Comparison of ENCODE assay signal across 28 cellular contexts in genomic region chr2:230706053-230706498, GRCh38. TPM values are rescaled to one million over a fixed set of nuclear protein-coding genes. Genes with fewer than 3 reads are reported as not detected.
DNase-seq lines count a peak whose midpoint lies in the region; TF ChIP-seq lines count a peak whose summit lies in the region.
"Had no signal": no experiment of that assay in that cellular context is flagged by ENCODE, and none has a peak within 500 bp of the region (broad histone marks: within the 10 kb centered on the region; RNA-seq: fewer than 3 reads in every experiment).

No MANE protein-coding gene starts in this region.

- H3K9me3 ChIP-seq in endodermal cell (ENCODE audit: control insufficient read depth, low read length) = no peaks in the 10 kb centered on the region
- H3K9me3 ChIP-seq: BE2C, Caco-2, prostate gland had no signal

- H3K27ac Mint-ChIP-seq in endodermal cell (no peak overlapping the region), osteocyte (ENCODE audit: unreplicated experiment) (no peak overlapping the region)
- H3K27ac Mint-ChIP-seq: effector memory CD8-positive, alpha-beta T cell; nephron; T-helper 17 cell had no signal

- H3K4me3 ChIP-seq in endodermal cell (ENCODE audit: low read length) = no peak overlapping the region
- H3K4me3 ChIP-seq: GM12878, prostate gland, skin epidermis had no signal

- no peaks in the 10 kb centered on the region for H3K4me1 Mint-ChIP-seq in endodermal cell
- no peaks in the 10 kb centered on the region for H3K4me1 Mint-ChIP-seq in osteocyte (ENCODE audit: unreplicated experiment)
- H3K4me1 Mint-ChIP-seq: nephron had no signal

- no peak overlapping the region for H3K27ac ChIP-seq in endodermal cell (ENCODE audit: low read depth, low read length)
- H3K27ac ChIP-seq in RWPE1 = no peak overlapping the region
- H3K27ac ChIP-seq: 22Rv1, prostate gland, skin epidermis had no signal

- no peaks in the 10 kb centered on the region for H3K27me3 ChIP-seq in endodermal cell (ENCODE audit: control insufficient read depth, insufficient read depth, low read length, poor library complexity, severe bottlenecking)
- H3K27me3 ChIP-seq: BE2C had no signal

- POLR2A ChIA-PET in RWPE1 (lab: Yijun Ruan, JAX; ENCODE audit: low non-redundant PET) = no interaction called here

- CTCF ChIA-PET in RWPE1 (lab: Yijun Ruan, JAX) = no interaction called here

- 91 to 94% methylated on average over 2 of the region's 2 CpGs for WGBS in endodermal cell (ENCODE audit: insufficient coverage in 1 of 2, insufficient read length in 1 of 2), 2 experiments

- H3K9ac ChIP-seq in endodermal cell (ENCODE audit: extremely low read depth, low read length, poor library complexity, severe bottlenecking) = no peak overlapping the region

- H3K27me3 Mint-ChIP-seq in endodermal cell (ENCODE audit: insufficient read depth) (peaks cover 6% of the 10 kb centered on the region), osteocyte (ENCODE audit: unreplicated experiment) (peaks cover 10% of the 10 kb centered on the region)
- H3K27me3 Mint-ChIP-seq: effector memory CD8-positive, alpha-beta T cell; T-helper 17 cell had no signal

- H3K36me3 Mint-ChIP-seq in endodermal cell (ENCODE audit: low read depth) (no peaks in the 10 kb centered on the region), osteocyte (ENCODE audit: unreplicated experiment) (no peaks in the 10 kb centered on the region)

- TF ChIP-seq CTCF in endodermal cell (conservative IDR thresholded peaks at IDR 0.05) (no peak), osteocyte (IDR thresholded peaks at IDR 0.05) (no peak), RWPE1 (conservative IDR thresholded peaks at IDR 0.05; ENCODE audit: low read depth) (no peak)

- H3K9me3 Mint-ChIP-seq in endodermal cell (peaks cover 5% of the 10 kb centered on the region), osteocyte (ENCODE audit: unreplicated experiment) (peaks cover 10% of the 10 kb centered on the region)

- peak; percentile 6 for DNase-seq in DMS79 treated with DMSO at 0.1 percent for 48 hours (lab: John Stamatoyannopoulos, UW)
- DNase-seq in DMS79 (lab: John Stamatoyannopoulos, UW) = no peak
- peak; percentile 50 for DNase-seq in NCI-H510A (lab: John Stamatoyannopoulos, UW)
- DNase-seq in endodermal cell = peak; percentile 25
- peak; percentile 19 for DNase-seq in osteocyte (ENCODE audit: extremely low spot score, unreplicated experiment)
- no peak for DNase-seq in AG08395 (ENCODE audit: low spot score)
- DNase-seq in cortex of kidney (lab: John Stamatoyannopoulos, UW) = no peak
- DNase-seq in RWPE1 (ENCODE audit: low spot score) = no peak
- DNase-seq: activated CD4-positive, alpha-beta T cell treated with anti-CD3 and anti-CD28 coated beads, Interleukin-2, amount 50 U/mL, for 48 hours; activated T-cell treated with anti-CD3 and anti-CD28 coated beads for 4 hours; BE2C; central memory CD4-positive, alpha-beta T cell; effector memory CD8-positive, alpha-beta T cell; GF-D8; H7; kidney; mesenchymal stem cell; NCI-H1092; NCI-H2029 treated with DMSO at 0.1 percent for 48 hours; NCI-H524 treated with DMSO at 0.1 percent for 48 hours; stimulated activated CD4-positive, alpha-beta T cell treated with anti-CD3 and anti-CD28 coated beads, Interleukin-4, amount 100 ng/mL, for 4 hours; T-helper 17 cell had no signal

- H3K4me1 ChIP-seq in endodermal cell (ENCODE audit: control insufficient read depth, insufficient read depth, low read length) = no peaks in the 10 kb centered on the region
- H3K4me1 ChIP-seq: BE2C, prostate gland had no signal

- H3K4me3 Mint-ChIP-seq in endodermal cell (no peak overlapping the region), osteocyte (ENCODE audit: unreplicated experiment) (no peak overlapping the region)
- H3K4me3 Mint-ChIP-seq: effector memory CD8-positive, alpha-beta T cell; nephron; T-helper 17 cell had no signal

- no peaks in the 10 kb centered on the region for H3K36me3 ChIP-seq in endodermal cell (ENCODE audit: control insufficient read depth, insufficient read depth, low read length)
- H3K36me3 ChIP-seq: BE2C, prostate gland had no signal

RNA-seq across cellular contexts. Expression of gene CAB39, which starts 6.6 kb away (rescaled TPM):
- total RNA-seq in endodermal cell (10 to 100 TPM; 41.4 to 48.4 TPM), osteocyte (40.8 and 43.2 TPM in 2 replicates)
- polyA plus RNA-seq in endodermal cell (2013, experiment 1 of 2) = 49.7 TPM
- 46.8 TPM for polyA plus RNA-seq in endodermal cell (2013, experiment 2 of 2)

Comparison
In these comparisons a context has a peak if more than half of its experiments do, and no peak if none do; other contexts are left out.
1. DNase-seq: peak in DMS79 treated with DMSO at 0.1 percent for 48 hours (single experiment), NCI-H510A (single experiment), endodermal cell (single experiment) and osteocyte (single experiment); none in DMS79 (single experiment), AG08395 (single experiment), cortex of kidney (single experiment) and RWPE1 (single experiment).